In the genomic region with DNA sequence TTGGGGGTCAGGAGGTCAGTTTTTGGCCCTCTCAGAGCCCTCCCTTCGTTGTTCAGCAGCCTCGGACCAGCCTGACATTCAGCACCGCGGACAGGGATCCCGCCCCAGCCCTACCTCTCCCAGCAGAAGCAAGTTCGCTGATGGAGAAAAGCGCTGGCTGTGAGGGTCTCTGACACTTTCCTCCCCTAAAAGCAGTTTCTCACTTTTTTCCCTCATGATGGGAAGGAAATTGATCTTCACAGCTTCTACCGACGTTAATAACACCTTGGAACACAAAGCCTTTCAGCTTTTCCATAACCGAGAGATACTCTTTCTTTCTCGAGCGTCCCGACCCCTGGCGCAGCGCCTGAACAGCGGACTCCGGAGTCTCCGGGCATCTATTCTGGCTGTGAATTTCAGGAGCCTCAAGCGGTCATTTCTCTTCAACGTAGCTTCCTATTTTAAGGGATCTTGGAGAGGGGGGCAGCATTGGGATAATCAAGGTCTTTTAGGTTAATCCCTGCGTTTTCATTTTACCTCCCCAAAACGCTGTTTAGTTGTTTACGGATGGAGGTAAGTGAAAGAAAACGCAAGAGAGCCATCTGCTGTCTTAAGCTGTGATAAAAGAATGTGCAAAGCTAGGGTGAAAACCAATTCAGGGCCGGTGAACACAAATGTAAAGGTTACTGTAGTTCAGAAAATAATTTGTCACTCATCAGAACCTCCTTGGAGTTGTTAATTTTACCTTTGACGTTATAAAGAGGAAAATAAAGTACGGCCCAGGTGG, we compare ENCODE assay signal across 8 cellular contexts.
DNase-seq lines count a peak whose midpoint lies in the region; ATAC-seq, FAIRE-seq and TF ChIP-seq lines count a peak whose summit lies in the region.

No MANE protein-coding gene starts in this region.

- no peak for TF ChIP-seq EP300 in esophagus muscularis mucosa (IDR thresholded peaks at IDR 0.05)

- intact Hi-C loops in esophagus muscularis mucosa (cut with DNase I) = no loop called here

- DNase-seq in AG08396 (ENCODE audit: low spot score) = peak; percentile 29
- DNase-seq in MG63 = peak; percentile 35
- no peak for DNase-seq in NOMO-1 treated with dmso at 0.1 percent for 144 hours (lab: John Stamatoyannopoulos, UW; ENCODE audit: unreplicated experiment)
- no peak for DNase-seq in esophagus muscularis mucosa (ENCODE audit: extremely low spot score)

- 4% methylated on average over 26 of the region's 27 CpGs for WGBS in esophagus muscularis mucosa

- TF ChIP-seq CTCF in brain (conservative IDR thresholded peaks at IDR 0.05) (peak in 1 of 2 experiments; percentile 47), esophagus muscularis mucosa (IDR thresholded peaks at IDR 0.05) (no peak)

- H3K27me3 ChIP-seq in MG63 = peaks cover 66% of the 10 kb centered on the region
- peaks cover 6 to 68% (median 24%) of the 10 kb centered on the region in 4 donors for H3K27me3 ChIP-seq in esophagus muscularis mucosa

- H3K4me3 ChIP-seq in MG63 (peak overlapping the region; percentile 15; the same call in 1 of the 2 replicates), esophagus muscularis mucosa (peak overlapping the region in 1 of 4 donors; percentile 27)

- ATAC-seq in HG02973 (IDR thresholded peaks at IDR 0.05; ENCODE audit: unreplicated experiment) (no peak), HG03039 (IDR thresholded peaks at IDR 0.05; ENCODE audit: unreplicated experiment) (no peak)

- no peak for TF ChIP-seq POLR2A in esophagus muscularis mucosa (IDR thresholded peaks at IDR 0.05; ENCODE audit: low read depth)

- no peaks in the 10 kb centered on the region for H3K9me3 Mint-ChIP-seq in brain

- H3K36me3 ChIP-seq in MG63 (no peaks in the 10 kb centered on the region), esophagus muscularis mucosa (no peaks in the 10 kb centered on the region)

- H3K9me3 ChIP-seq in MG63 = no peaks in the 10 kb centered on the region
- H3K9me3 ChIP-seq in esophagus muscularis mucosa = no peaks in the 10 kb centered on the region

- peak overlapping the region; percentile 69 to 82 (median 81) for H3K4me3 Mint-ChIP-seq in brain

- no peaks in the 10 kb centered on the region for H3K36me3 Mint-ChIP-seq in brain

- peaks cover 76% of the 10 kb centered on the region for H3K27me3 Mint-ChIP-seq in brain

- FAIRE-seq in islet of Langerhans (lab: Jason Lieb, UNC) = peak; percentile 92

- peaks cover 16 to 38% (median 26%) of the 10 kb centered on the region in 4 donors for H3K4me1 ChIP-seq in esophagus muscularis mucosa

- H3K27ac Mint-ChIP-seq in brain = peak overlapping the region in 1 of 5 experiments; percentile 6

- H3K4me1 Mint-ChIP-seq in brain = peaks cover 38% of the 10 kb centered on the region

- no peak overlapping the region for H3K27ac ChIP-seq in esophagus muscularis mucosa (replicated peaks in 1 of 4)

Comparison
In these comparisons a context has a peak if more than half of its experiments do, and no peak if none do; other contexts are left out.
1. DNase-seq: peak in AG08396 (single experiment) and MG63 (single experiment); none in NOMO-1 treated with dmso at 0.1 percent for 144 hours (single experiment) and esophagus muscularis mucosa (single experiment).